In the genomic region with DNA sequence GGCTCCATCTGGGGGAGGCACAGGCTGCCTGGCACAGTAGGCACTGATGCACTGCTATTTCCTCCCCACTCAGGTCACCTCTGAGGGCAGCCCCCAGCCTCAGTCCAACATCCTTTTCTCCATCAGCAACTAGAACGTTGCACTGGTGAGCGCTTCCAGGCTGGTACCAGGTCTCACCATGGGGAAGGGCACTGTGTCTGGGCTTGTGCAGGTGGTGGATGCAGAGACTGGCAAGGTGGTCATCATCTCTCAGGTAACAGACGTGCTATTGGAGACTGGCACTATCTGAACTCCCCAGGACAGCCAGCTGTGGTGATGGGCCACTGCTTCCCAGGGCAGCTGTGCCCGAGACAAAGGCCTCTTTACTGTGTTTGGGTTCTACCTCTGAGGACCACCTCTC, we compare ENCODE assay signal across 9 cellular contexts.
"Had no signal": no experiment of that assay in that cellular context is flagged by ENCODE, and none has a peak within 500 bp of the region (broad histone marks: within the 10 kb centered on the region; RNA-seq: fewer than 3 reads in every experiment).

No MANE protein-coding gene starts in this region.

- ATAC-seq: GM23338, HCT116, HepG2 had no signal

- H3K4me2 ChIP-seq: GM23338 had no signal

- H2AFZ ChIP-seq: GM23338 had no signal

- H3K27ac ChIP-seq: HL-60 had no signal

- H3K36me3 ChIP-seq: HAP-1 had no signal

- H3K4me1 ChIP-seq: HAP-1 had no signal

- H3K36me3 Mint-ChIP-seq: IgD-negative memory B cell had no signal

- H3K27ac Mint-ChIP-seq: GM23338, HFFc6, IgD-negative memory B cell had no signal

- DNase-seq: H7, HFFc6, KBM-7 had no signal

- H3K4me3 ChIP-seq: GM23338, HAP-1 had no signal

- H3K4me3 Mint-ChIP-seq: GM23338, HFFc6, IgD-negative memory B cell had no signal
